1 cellular context compared by ENCODE assay signal in genomic region chr13:99652141-99652540, GRCh38.
TF ChIP-seq lines count a peak whose summit lies in the region.

No MANE protein-coding gene starts in this region.

TF ChIP-seq in HepG2, 621 proteins besides CTCF, POLR2A, EP300 and RAD21:
- no peak for TF ChIP-seq SIX4 (CRISPR knock-in tag; IDR thresholded peaks at IDR 0.05)
- TF ChIP-seq ZNF552 (CRISPR knock-in tag; IDR thresholded peaks at IDR 0.05; ENCODE audit: borderline replicate concordance) = no peak
- TF ChIP-seq ZNF512B (CRISPR knock-in tag; IDR thresholded peaks at IDR 0.05; ENCODE audit: borderline replicate concordance) = no peak
- TF ChIP-seq ZNF772 (CRISPR knock-in tag; IDR thresholded peaks at IDR 0.05) = no peak
- TF ChIP-seq CBX5 (CRISPR knock-in tag; IDR thresholded peaks at IDR 0.05; ENCODE audit: borderline replicate concordance) = no peak
- TF ChIP-seq IRF1 (CRISPR knock-in tag; IDR thresholded peaks at IDR 0.05; ENCODE audit: low read depth) = no peak
- TF ChIP-seq CENPBD1 (CRISPR knock-in tag; IDR thresholded peaks at IDR 0.05; ENCODE audit: borderline replicate concordance, low read depth) = no peak
- no peak for TF ChIP-seq HNRNPK (IDR thresholded peaks at IDR 0.05; ENCODE audit: low read depth, low read length, poor library complexity, severe bottlenecking)
- TF ChIP-seq ARNT (IDR thresholded peaks at IDR 0.05) = no peak
- TF ChIP-seq ZSCAN31 (CRISPR knock-in tag; IDR thresholded peaks at IDR 0.05; ENCODE audit: low read depth) = no peak
- no peak for TF ChIP-seq PTBP1 (IDR thresholded peaks at IDR 0.05; ENCODE audit: low read depth, low read length, poor library complexity, severe bottlenecking)
- TF ChIP-seq ZFP36L2 (CRISPR knock-in tag; IDR thresholded peaks at IDR 0.05) = no peak
- TF ChIP-seq AHDC1 (CRISPR knock-in tag; IDR thresholded peaks at IDR 0.05; ENCODE audit: borderline replicate concordance) = no peak
